8 cellular contexts compared by ENCODE assay signal in the genomic region with DNA sequence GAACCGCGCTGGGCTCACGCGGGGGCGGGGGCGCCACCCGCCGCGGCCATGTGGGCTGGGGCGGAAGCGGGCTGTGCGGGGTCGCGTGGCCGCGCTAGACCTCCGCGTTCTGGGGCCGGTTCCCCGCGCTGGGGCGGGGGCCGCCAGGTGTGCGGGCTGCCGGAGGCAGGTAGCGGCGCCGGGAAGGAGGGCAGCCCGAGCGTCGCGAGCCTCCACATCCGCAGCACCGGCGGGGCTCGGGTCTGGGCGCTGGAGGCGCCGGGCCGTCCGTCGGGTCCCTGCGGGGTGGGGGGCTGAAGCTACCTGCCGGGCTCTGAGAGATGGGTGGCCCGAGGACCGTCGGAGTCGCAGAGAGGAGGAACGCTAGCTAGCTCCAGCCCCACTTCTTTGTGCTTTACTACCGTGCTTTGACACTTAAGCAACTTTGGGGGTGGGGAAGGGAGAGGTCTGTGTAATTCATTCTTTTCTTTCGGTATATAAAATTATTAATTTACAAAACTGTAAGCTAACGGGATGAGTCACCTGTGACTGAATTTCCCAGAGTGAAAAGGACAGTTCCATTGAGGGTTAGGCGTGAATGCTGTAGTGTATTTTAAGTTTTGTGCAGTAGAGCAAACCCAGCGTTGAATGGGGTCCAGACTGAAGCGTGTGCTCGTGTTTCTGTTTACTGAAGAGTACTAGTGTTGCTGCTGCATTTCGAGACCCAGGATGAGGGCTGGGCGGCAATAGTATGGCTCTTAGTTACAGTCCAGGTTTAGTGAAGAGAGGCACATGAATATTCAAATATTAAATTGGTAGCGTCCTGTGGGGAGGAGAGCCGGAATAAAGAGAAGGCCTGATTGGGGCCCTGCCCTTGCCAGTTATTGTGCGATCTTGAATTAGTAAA. TPM values are rescaled to one million over a fixed set of nuclear protein-coding genes. Genes with fewer than 3 reads are reported as not detected.
DNase-seq lines count a peak whose midpoint lies in the region; ATAC-seq and TF ChIP-seq lines count a peak whose summit lies in the region.

No MANE protein-coding gene starts in this region.

- H3K36me3 ChIP-seq in NT2/D1 (ENCODE audit: insufficient read depth, insufficient read length, low read length) (no peaks in the 10 kb centered on the region), smooth muscle cell (ENCODE audit: low read depth) (no peaks in the 10 kb centered on the region)

- in situ Hi-C loops in astrocyte of the spinal cord (cut with HindIII; ENCODE audit: low sequenced_read_pairs), result no loop called here

- H3K4me1 ChIP-seq in NT2/D1 (ENCODE audit: insufficient read depth, insufficient read length) (no peaks in the 10 kb centered on the region), smooth muscle cell (ENCODE audit: low read depth) (peaks cover 7% of the 10 kb centered on the region)

- H3K4me3 ChIP-seq in GM12875 (ENCODE audit: low read depth, low read length), result peak overlapping the region; percentile 79
- peak overlapping the region; percentile 70 for H3K4me3 ChIP-seq in NT2/D1 (ENCODE audit: insufficient read length, low read depth)
- H3K4me3 ChIP-seq in astrocyte of the spinal cord (ENCODE audit: low read depth, low read length), result peak overlapping the region; percentile 85
- peak overlapping the region; percentile 88 for H3K4me3 ChIP-seq in iPS-18c (ENCODE audit: insufficient read depth, low read depth, low read length)
- H3K4me3 ChIP-seq in smooth muscle cell, result peak overlapping the region; percentile 99

- peak; percentile 4 for ATAC-seq in HG03108 (IDR thresholded peaks at IDR 0.05; ENCODE audit: unreplicated experiment)

- no peaks in the 10 kb centered on the region for H3F3A ChIP-seq in smooth muscle cell (ENCODE audit: low read depth)

- H3K4me2 ChIP-seq in smooth muscle cell, result peak overlapping the region; percentile 90

- H3K27ac ChIP-seq in smooth muscle cell (ENCODE audit: low read depth), result peak overlapping the region; percentile 53

- H3K9me3 ChIP-seq in NT2/D1 (ENCODE audit: insufficient read depth, low read length) (peaks cover 14% of the 10 kb centered on the region; the same call in 1 of the 2 replicates), iPS-18c (ENCODE audit: control insufficient read depth, insufficient read depth, low read length) (peaks cover 2% of the 10 kb centered on the region), smooth muscle cell (replicated peaks; ENCODE audit: low read depth) (no peaks in the 10 kb centered on the region)

- peaks cover 42% of the 10 kb centered on the region for H4K20me1 ChIP-seq in smooth muscle cell (ENCODE audit: low read depth)

- 2% methylated on average over 30 of the region's 61 CpGs for WGBS in smooth muscle cell (ENCODE audit: low lambda C conversion rate)

- peak overlapping the region; percentile 98 for H2AFZ ChIP-seq in smooth muscle cell (ENCODE audit: low read depth)

- H3K79me2 ChIP-seq in smooth muscle cell (ENCODE audit: low read depth), result peaks cover 57% of the 10 kb centered on the region

- H3K9ac ChIP-seq in NT2/D1 (ENCODE audit: insufficient read length, low read depth), result peak overlapping the region; percentile 90
- peak overlapping the region; percentile 85 for H3K9ac ChIP-seq in smooth muscle cell (ENCODE audit: low read depth)

- peak; percentile 22 for DNase-seq in A172 (ENCODE audit: low spot score)
- DNase-seq in NT2/D1 (ENCODE audit: low read depth, low spot score), result no peak
- peak; percentile 29 for DNase-seq in astrocyte of the spinal cord (ENCODE audit: low read depth, low spot score)
- DNase-seq in smooth muscle cell (lab: John Stamatoyannopoulos, UW; ENCODE audit: unreplicated experiment), result no peak
- no peak for DNase-seq in islet precursor cell

- no peak for TF ChIP-seq CTCF in GM12875 (IDR thresholded peaks at IDR 0.05; ENCODE audit: borderline replicate concordance, insufficient read depth, low read depth, low read length)
- no peak for TF ChIP-seq CTCF in astrocyte of the spinal cord (IDR thresholded peaks at IDR 0.05; ENCODE audit: low read depth, low read length)
- no peak for TF ChIP-seq CTCF in smooth muscle cell (IDR thresholded peaks at IDR 0.05; ENCODE audit: borderline replicate concordance, insufficient read depth, poor library complexity, severe bottlenecking)

- H3K27me3 ChIP-seq in NT2/D1 (ENCODE audit: insufficient read depth, insufficient read length), result no peaks in the 10 kb centered on the region
- no peaks in the 10 kb centered on the region for H3K27me3 ChIP-seq in smooth muscle cell (ENCODE audit: low read depth)

RNA-seq across cellular contexts. Expression of gene METAP1, which starts 0.8 kb away (rescaled TPM):
- 67.4 and 68.4 TPM in 2 replicates for total RNA-seq in A172 (2014; rRNA removed; shearing (Covaris generic))
- total RNA-seq in smooth muscle cell, result 57.9 and 73.3 TPM in 2 replicates
- 19.1 and 33.0 TPM in 2 replicates for polyA plus RNA-seq in smooth muscle cell

Comparison
In these comparisons a context has a peak if more than half of its experiments do, and no peak if none do; other contexts are left out.
1. DNase-seq: peak in A172 (single experiment) and astrocyte of the spinal cord (single experiment); none in NT2/D1 (single experiment), smooth muscle cell (single experiment) and islet precursor cell (single experiment).
2. Peak in every context shown above with its lines, with median percentiles within 50 percentile points of each other: H3K4me3 ChIP-seq.